ENCODE assay signal across 13 cellular contexts in genomic region chr9:6938447-6938846, GRCh38.
DNase-seq lines count a peak whose midpoint lies in the region; ATAC-seq, FAIRE-seq and TF ChIP-seq lines count a peak whose summit lies in the region.
"Had no signal": no experiment of that assay in that cellular context is flagged by ENCODE, and none has a peak within 500 bp of the region (broad histone marks: within the 10 kb centered on the region; RNA-seq: fewer than 3 reads in every experiment).

No MANE protein-coding gene starts in this region.

- no peak for FAIRE-seq in HTR-8/SVneo (lab: Jason Lieb, UNC)

- CTCF ChIA-PET in activated naive CD4-positive, alpha-beta T cell treated with anti-CD3 and anti-CD28 coated beads for 36 hours (lab: Charles Lee): no interaction called here

- H3K36me3 Mint-ChIP-seq in activated naive CD4-positive, alpha-beta T cell treated with anti-CD3 and anti-CD28 coated beads for 36 hours (ENCODE audit: low read depth): peaks cover 12% of the 10 kb centered on the region

- H3K27ac Mint-ChIP-seq in activated naive CD4-positive, alpha-beta T cell treated with anti-CD3 and anti-CD28 coated beads for 36 hours: no peak overlapping the region
- H3K27ac Mint-ChIP-seq: activated CD4-positive, alpha-beta T cell treated with anti-CD3 and anti-CD28 coated beads for 36 hours had no signal

- in situ Hi-C loops in astrocyte of the spinal cord (cut with HindIII; ENCODE audit: low sequenced_read_pairs): no loop called here

- DNase-seq in AG09319 (ENCODE audit: extremely low read depth, low read depth) (peak; percentile 88), HTR-8/SVneo (ENCODE audit: insufficient read length, low spot score) (peak; percentile 52), astrocyte of the spinal cord (ENCODE audit: low read depth, low spot score) (peak; percentile 96), kidney tubule cell (ENCODE audit: low spot score) (peak; percentile 62), COLO668 (lab: John Stamatoyannopoulos, UW; ENCODE audit: unreplicated experiment) (no peak)
- no peak for DNase-seq in activated naive CD4-positive, alpha-beta T cell treated with anti-CD3 and anti-CD28 coated beads for 36 hours
- DNase-seq: activated CD4-positive, alpha-beta T cell treated with anti-CD3 and anti-CD28 coated beads for 36 hours; amygdala; naive B cell; stimulated activated CD4-positive, alpha-beta T cell treated with anti-CD3 and anti-CD28 coated beads, Interleukin-4, amount 100 ng/mL, for 1 hour had no signal

- peaks cover 13% of the 10 kb centered on the region for H3K4me1 Mint-ChIP-seq in activated naive CD4-positive, alpha-beta T cell treated with anti-CD3 and anti-CD28 coated beads for 36 hours (ENCODE audit: low read depth)

- no peaks in the 10 kb centered on the region for H3K9me3 Mint-ChIP-seq in activated naive CD4-positive, alpha-beta T cell treated with anti-CD3 and anti-CD28 coated beads for 36 hours

- intact Hi-C loops in activated naive CD4-positive, alpha-beta T cell treated with anti-CD3 and anti-CD28 coated beads for 36 hours (cut with micrococcal nuclease): no loop called here

- no peak overlapping the region for H3K4me3 ChIP-seq in astrocyte of the spinal cord (ENCODE audit: low read depth, low read length)
- H3K4me3 ChIP-seq: tibial nerve had no signal

- no peak for ATAC-seq in GM19463 (IDR thresholded peaks at IDR 0.05; ENCODE audit: unreplicated experiment)
- no peak for ATAC-seq in GM18861 (IDR thresholded peaks at IDR 0.05; ENCODE audit: unreplicated experiment)
- ATAC-seq: activated CD4-positive, alpha-beta T cell treated with anti-CD3 and anti-CD28 coated beads for 36 hours had no signal

- TF ChIP-seq CTCF in AG09319 (IDR thresholded peaks at IDR 0.05; ENCODE audit: low read depth, low read length) (no peak), astrocyte of the spinal cord (IDR thresholded peaks at IDR 0.05; ENCODE audit: low read depth, low read length) (no peak)

- no peak overlapping the region for H3K4me3 Mint-ChIP-seq in activated naive CD4-positive, alpha-beta T cell treated with anti-CD3 and anti-CD28 coated beads for 36 hours
- H3K4me3 Mint-ChIP-seq: activated CD4-positive, alpha-beta T cell treated with anti-CD3 and anti-CD28 coated beads for 36 hours; naive B cell had no signal

- no peaks in the 10 kb centered on the region for H3K27me3 Mint-ChIP-seq in activated naive CD4-positive, alpha-beta T cell treated with anti-CD3 and anti-CD28 coated beads for 36 hours (ENCODE audit: low read depth)
- H3K27me3 Mint-ChIP-seq: activated CD4-positive, alpha-beta T cell treated with anti-CD3 and anti-CD28 coated beads for 36 hours; naive B cell had no signal

Comparison
In these comparisons a context has a peak if more than half of its experiments do, and no peak if none do; other contexts are left out.
1. DNase-seq: peak in AG09319 (single experiment), HTR-8/SVneo (single experiment), astrocyte of the spinal cord (single experiment) and kidney tubule cell (single experiment); none in COLO668 (single experiment) and activated naive CD4-positive, alpha-beta T cell treated with anti-CD3 and anti-CD28 coated beads for 36 hours (single experiment).